10 cellular contexts compared by ENCODE assay signal in the genomic region with DNA sequence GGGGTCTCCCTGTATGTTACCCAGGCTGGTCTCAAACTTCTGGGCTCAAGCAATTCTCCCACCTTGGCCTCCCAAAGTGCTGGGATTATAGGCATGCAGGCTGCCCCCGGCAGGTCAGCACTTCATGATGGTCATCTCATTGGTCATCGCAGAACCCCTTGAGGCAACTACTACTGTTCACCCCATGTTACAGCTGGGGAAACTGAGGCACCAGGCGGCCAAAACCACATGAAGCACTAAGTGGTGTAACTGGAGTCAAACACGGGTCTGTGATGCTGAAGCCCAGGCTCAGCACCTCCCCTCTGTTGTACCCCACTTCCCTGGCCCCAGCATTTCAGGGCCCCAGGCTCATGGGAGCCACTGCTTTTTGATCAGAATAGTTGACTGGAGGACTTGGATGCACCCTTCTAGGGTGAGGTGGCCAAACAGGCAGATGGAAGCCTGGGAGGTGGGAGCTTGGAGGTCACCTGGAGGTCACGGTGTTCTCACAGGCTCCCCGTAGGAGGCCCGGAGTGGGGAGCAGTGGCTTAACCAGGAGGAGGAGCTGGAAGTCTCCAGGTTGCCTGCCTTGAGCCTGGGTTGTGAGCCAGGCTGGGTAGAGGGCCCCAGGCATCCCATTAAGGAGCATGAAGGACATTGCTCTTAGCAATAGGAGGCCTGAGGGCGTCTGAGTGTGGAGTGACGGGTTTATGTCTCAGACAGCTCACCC. TPM values are rescaled to one million over a fixed set of nuclear protein-coding genes. Genes with fewer than 3 reads are reported as not detected.
DNase-seq lines count a peak whose midpoint lies in the region; ATAC-seq and TF ChIP-seq lines count a peak whose summit lies in the region.
"Had no signal": no experiment of that assay in that cellular context is flagged by ENCODE, and none has a peak within 500 bp of the region (broad histone marks: within the 10 kb centered on the region; RNA-seq: fewer than 3 reads in every experiment).

No MANE protein-coding gene starts in this region.

- no peaks in the 10 kb centered on the region for H3K9me3 Mint-ChIP-seq in Calu3 (ENCODE audit: low read depth, unreplicated experiment)

- H3K27ac ChIP-seq in VCaP (peak overlapping the region; percentile 87), left ventricle myocardium inferior (replicated peaks) (peak overlapping the region; percentile 92)

- TF ChIP-seq CTCF in Calu3 (IDR thresholded peaks at IDR 0.05; ENCODE audit: unreplicated experiment) (no peak), VCaP (conservative IDR thresholded peaks at IDR 0.05) (no peak), left ventricle myocardium inferior (IDR thresholded peaks at IDR 0.05; ENCODE audit: borderline replicate concordance) (no peak), retinal pigment epithelial cell (conservative IDR thresholded peaks at IDR 0.05; ENCODE audit: low read depth, low read length) (no peak)

- H3K36me3 Mint-ChIP-seq in Calu3 (ENCODE audit: insufficient read depth, unreplicated experiment): peaks cover 69% of the 10 kb centered on the region

- peak overlapping the region; percentile 98 for H3K27ac Mint-ChIP-seq in Calu3 (ENCODE audit: unreplicated experiment)

- BruUV-seq in Calu3 (replicated peaks; lab: Mats Ljungman, UMichigan): no TSS peak

- intact Hi-C loops in Calu3 (cut with micrococcal nuclease; ENCODE audit: unreplicated experiment): loop anchor here (1.0 to 10.0 kb wide), 4 partner anchors 42 to 170 kb away; a partner anchor contains a TSS
- intact Hi-C loops in left ventricle myocardium inferior (cut with micrococcal nuclease): loop anchor here (10.0 kb wide), 1 partner anchor 47 kb away; no protein-coding TSS in a partner anchor

- no peak overlapping the region for H3K4me3 Mint-ChIP-seq in Calu3 (ENCODE audit: low read depth, unreplicated experiment)

- DNase-seq in Calu3 (peak; percentile 17), left ventricle myocardium inferior (no peak), retinal pigment epithelial cell (ENCODE audit: low read depth) (peak; percentile 68), activated gamma-delta T cell (lab: John Stamatoyannopoulos, UW) (no peak), SK-N-DZ (ENCODE audit: low spot score) (no peak)
- DNase-seq: DND-41, NCI-H1092 treated with DMSO at 0.1 percent for 48 hours had no signal

- H3K27me3 ChIP-seq in left ventricle myocardium inferior (ENCODE audit: low read depth): no peaks in the 10 kb centered on the region

- H3K4me1 ChIP-seq in left ventricle myocardium inferior: peaks cover 93% of the 10 kb centered on the region

- CTCF ChIA-PET in Calu3 (lab: Charles Lee): interaction anchor here (1.3 kb wide), 1 partner anchor 187 kb away, joined by 3 read pairs; no protein-coding TSS in a partner anchor

- no peaks in the 10 kb centered on the region for H3K9me3 ChIP-seq in left ventricle myocardium inferior (replicated peaks)

- no peak overlapping the region for H3K4me3 ChIP-seq in left ventricle myocardium inferior
- H3K4me3 ChIP-seq in retinal pigment epithelial cell (ENCODE audit: low read length): no peak overlapping the region

- H3K4me1 Mint-ChIP-seq in Calu3 (ENCODE audit: low read depth, unreplicated experiment): peaks cover 47% of the 10 kb centered on the region

- no peaks in the 10 kb centered on the region for H3K27me3 Mint-ChIP-seq in Calu3 (ENCODE audit: unreplicated experiment)

- peaks cover 11% of the 10 kb centered on the region for H3K36me3 ChIP-seq in left ventricle myocardium inferior

- ATAC-seq in GM19467 (IDR thresholded peaks at IDR 0.05; ENCODE audit: unreplicated experiment) (no peak), HG03439 (IDR thresholded peaks at IDR 0.05; ENCODE audit: unreplicated experiment) (no peak)

RNA-seq across cellular contexts. Expression of a gene that starts 57.3 kb away (rescaled TPM):
- total RNA-seq in Calu3 (2022) (59.4 and 62.7 TPM in 2 replicates), left ventricle myocardium inferior (27.2 TPM)
- polyA plus RNA-seq in SK-N-DZ (2014; cell fraction: cytosol; rRNA removed): 85.7 and 94.4 TPM in 2 replicates
- polyA plus RNA-seq in SK-N-DZ (2014; cell fraction: nucleus; rRNA removed): 57.8 and 73.1 TPM in 2 replicates

Comparison
In these comparisons a context has a peak if more than half of its experiments do, and no peak if none do; other contexts are left out.
1. DNase-seq: peak in Calu3 (single experiment) and retinal pigment epithelial cell (single experiment); none in left ventricle myocardium inferior (single experiment), activated gamma-delta T cell (single experiment) and SK-N-DZ (single experiment).